Comparison of ENCODE assay signal across 19 cellular contexts in the genomic region with DNA sequence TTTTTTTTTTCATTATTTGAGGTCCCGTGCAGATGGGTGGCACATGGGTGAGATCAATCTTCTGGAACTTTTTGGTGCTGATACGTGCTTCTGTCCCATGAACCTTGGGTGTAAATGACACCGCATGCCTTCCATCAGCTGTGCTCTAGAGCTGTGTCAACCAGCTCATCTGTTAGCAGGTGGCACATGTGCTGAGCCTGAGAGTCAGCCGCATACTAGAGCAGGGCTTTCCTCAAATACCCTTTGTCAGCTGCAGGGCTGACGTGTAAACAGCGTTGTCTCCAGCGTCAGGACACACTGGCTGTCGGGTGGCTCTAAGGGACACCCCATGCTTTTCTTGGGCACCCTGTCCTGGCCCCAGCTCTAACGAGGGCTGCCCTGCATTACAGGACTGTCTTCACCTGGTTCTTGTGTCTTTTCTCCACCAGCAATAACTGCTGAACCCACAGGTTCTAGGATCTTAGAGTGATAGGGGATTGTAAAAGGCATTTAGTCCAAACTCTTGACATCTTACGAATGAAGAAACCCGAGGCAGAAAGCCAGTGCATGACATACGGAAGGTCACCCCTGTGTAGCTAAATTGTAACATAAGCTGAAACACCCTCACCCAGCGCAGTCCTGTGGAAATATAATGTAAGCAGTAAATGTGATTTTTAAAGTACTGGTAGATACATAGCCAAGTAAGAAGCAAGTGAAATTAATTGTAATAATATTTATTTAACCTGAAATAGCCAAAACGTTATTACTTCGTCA.
A peak's percentile ranks its signal among the peaks of the same experiment; 100 is the strongest.
DNase-seq lines count a peak whose midpoint lies in the region; ATAC-seq and TF ChIP-seq lines count a peak whose summit lies in the region.
"Had no signal": no experiment of that assay in that cellular context is flagged by ENCODE, and none has a peak within 500 bp of the region (broad histone marks: within the 10 kb centered on the region; RNA-seq: fewer than 3 reads in every experiment).

No MANE protein-coding gene starts in this region.

- no peak overlapping the region for H3K9ac ChIP-seq in stomach smooth muscle (ENCODE audit: low read length in 2 of 2)

- TF ChIP-seq CTCF in ascending aorta (IDR thresholded peaks at IDR 0.05) (no peak), heart right ventricle (IDR thresholded peaks at IDR 0.05) (no peak)

- H3K36me3 ChIP-seq in ascending aorta (no peaks in the 10 kb centered on the region), heart right ventricle (peaks cover 0 to 18% (median 0%) of the 10 kb centered on the region in 9 donors), stomach smooth muscle (ENCODE audit: control insufficient read depth in 2 of 2, insufficient read depth in 2 of 2, low read length in 2 of 2) (peaks cover 2 to 4% of the 10 kb centered on the region in 2 donors)
- H3K36me3 ChIP-seq: HAP-1 had no signal

- 73% methylated on average over 15 of the region's 15 CpGs for WGBS in heart right ventricle, 2 donors

- peaks cover 17% of the 10 kb centered on the region for H3K4me1 Mint-ChIP-seq in memory B cell

- H3K4me1 ChIP-seq in ascending aorta (peaks cover 0 to 25% of the 10 kb centered on the region in 2 donors), heart right ventricle (peaks cover 2 to 72% (median 37%) of the 10 kb centered on the region in 9 donors), stomach smooth muscle (ENCODE audit: control insufficient read depth, insufficient read depth, low read length) (peaks cover 25% of the 10 kb centered on the region)
- H3K4me1 ChIP-seq: HAP-1 had no signal

- peak overlapping the region; percentile 79 for H3K27ac Mint-ChIP-seq in memory B cell

- H3K9me3 Mint-ChIP-seq in memory B cell = no peaks in the 10 kb centered on the region
- H3K9me3 Mint-ChIP-seq: CD4-positive, alpha-beta memory T cell had no signal

- no peak overlapping the region for H3K4me3 Mint-ChIP-seq in memory B cell
- H3K4me3 Mint-ChIP-seq: CD4-positive, alpha-beta memory T cell had no signal

- intact Hi-C loops in ascending aorta (cut with DNase I) = no loop called here
- intact Hi-C loops in heart right ventricle (cut with DNase I) = loop anchor here in 2 of 10 donors (5.0 to 10.0 kb wide), 2 partner anchors 58 to 65 kb away; no protein-coding TSS in a partner anchor

- no peaks in the 10 kb centered on the region for H3K9me3 ChIP-seq in ascending aorta
- H3K9me3 ChIP-seq in heart right ventricle = no peaks in the 10 kb centered on the region
- H3K9me3 ChIP-seq in stomach smooth muscle (ENCODE audit: control insufficient read depth in 2 of 2, low read length in 2 of 2) = no peaks in the 10 kb centered on the region
- H3K9me3 ChIP-seq: BE2C, HAP-1 had no signal

- DNase-seq in ascending aorta (ENCODE audit: low spot score in 2 of 2) = no peak
- no peak for DNase-seq in heart right ventricle
- DNase-seq in memory B cell (ENCODE audit: low spot score in 2 of 2) = no peak
- no peak for DNase-seq in NCI-H1930 (lab: John Stamatoyannopoulos, UW)
- DNase-seq: BE2C; Calu3; CD4-positive, alpha-beta memory T cell; DMS53; NCI-H1436; NCI-H2081; NCI-H510A; NCI-H774; PC-9 had no signal

- H3K27me3 ChIP-seq in ascending aorta (no peaks in the 10 kb centered on the region), heart right ventricle (no peaks in the 10 kb centered on the region), stomach smooth muscle (ENCODE audit: control insufficient read depth in 1 of 2, insufficient read depth in 2 of 2, low read length in 2 of 2) (no peaks in the 10 kb centered on the region)
- H3K27me3 ChIP-seq: BE2C had no signal

- peaks cover 7% of the 10 kb centered on the region for H3K36me3 Mint-ChIP-seq in memory B cell

- H3K27ac ChIP-seq in ascending aorta (peak overlapping the region; percentile 77 to 87), heart right ventricle (peak overlapping the region in 3 of 10 donors; percentile 34 to 58 (median 41)), stomach smooth muscle (ENCODE audit: low read length) (peak overlapping the region; percentile 31)
- H3K27ac ChIP-seq: HL-60, PC-9 had no signal

- no peaks in the 10 kb centered on the region for H3K27me3 Mint-ChIP-seq in memory B cell
- H3K27me3 Mint-ChIP-seq: CD4-positive, alpha-beta memory T cell had no signal

- no peak overlapping the region for H3K4me3 ChIP-seq in ascending aorta
- H3K4me3 ChIP-seq in heart right ventricle = no peak overlapping the region
- H3K4me3 ChIP-seq in stomach smooth muscle (ENCODE audit: low read length in 2 of 2) = no peak overlapping the region
- H3K4me3 ChIP-seq: HAP-1, K562, PC-9 had no signal

- ATAC-seq in heart right ventricle = peak in 7 of 8 donors; percentile 25 to 77 (median 44)
- ATAC-seq in memory B cell (ENCODE audit: low read depth) = no peak
- ATAC-seq in HG02623 (IDR thresholded peaks at IDR 0.05; ENCODE audit: unreplicated experiment) = no peak
- no peak for ATAC-seq in GM18907 (IDR thresholded peaks at IDR 0.05; ENCODE audit: unreplicated experiment)
- ATAC-seq: K562 had no signal

Comparison
In these comparisons a context has a peak if more than half of its experiments do, and no peak if none do; other contexts are left out.
1. ATAC-seq: peak in heart right ventricle (7 of 8); none in memory B cell (single experiment), HG02623 (single experiment) and GM18907 (single experiment).